ENCODE assay signal across 13 cellular contexts in the genomic region with DNA sequence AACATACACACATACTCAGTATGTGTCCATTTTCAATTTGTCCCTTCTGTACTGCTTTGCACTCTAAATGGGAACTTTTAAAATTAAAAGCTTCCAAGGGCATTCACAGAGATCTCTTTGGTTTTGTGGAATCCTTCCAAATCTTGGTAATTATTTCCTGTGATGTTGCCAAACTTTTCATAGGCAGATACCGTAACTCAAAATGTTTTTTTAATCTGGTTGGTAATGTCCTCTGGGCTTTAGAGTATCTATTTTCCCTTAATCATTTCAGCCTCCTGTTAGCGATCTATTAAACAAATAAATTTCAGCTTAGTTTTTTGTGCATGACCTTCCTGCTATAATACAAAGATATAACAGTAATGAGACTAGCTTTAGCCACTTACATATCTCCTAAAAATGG.
"Had no signal": no experiment of that assay in that cellular context is flagged by ENCODE, and none has a peak within 500 bp of the region (broad histone marks: within the 10 kb centered on the region; RNA-seq: fewer than 3 reads in every experiment).

No MANE protein-coding gene starts in this region.

- H3K4me1 Mint-ChIP-seq: memory B cell had no signal

- ATAC-seq: activated naive CD4-positive, alpha-beta T cell treated with anti-CD3 and anti-CD28 coated beads, Interleukin-2, amount 50 U/mL, for 72 hours; activated T-cell treated with anti-CD3 and anti-CD28 coated beads, Interleukin-2, amount 50 U/mL, for 4 hours; left lobe of liver; stimulated activated naive CD8-positive, alpha-beta T cell treated with anti-CD3 and anti-CD28 coated beads, Interleukin-15, Interleukin-2, amounts not matched to agents 100 U/mL and 50 U/mL, for 24 hours had no signal

- H3K27ac Mint-ChIP-seq: activated CD4-positive, alpha-beta memory T cell treated with anti-CD3 and anti-CD28 coated beads for 36 hours; activated naive CD4-positive, alpha-beta T cell treated with anti-CD3 and anti-CD28 coated beads, Interleukin-2, amount 50 U/mL, for 72 hours; memory B cell; nephron progenitor cell had no signal

- H3K27ac ChIP-seq: brain microvascular endothelial cell had no signal

- H3K36me3 Mint-ChIP-seq: activated CD4-positive, alpha-beta memory T cell treated with anti-CD3 and anti-CD28 coated beads for 36 hours; activated naive CD4-positive, alpha-beta T cell treated with anti-CD3 and anti-CD28 coated beads, Interleukin-2, amount 50 U/mL, for 72 hours; memory B cell had no signal

- H3K27me3 ChIP-seq: brain microvascular endothelial cell had no signal

- H3K4me3 Mint-ChIP-seq: activated CD4-positive, alpha-beta memory T cell treated with anti-CD3 and anti-CD28 coated beads for 36 hours; activated T-cell treated with anti-CD3 and anti-CD28 coated beads, Interleukin-2, amount 50 U/mL, for 4 hours; memory B cell; nephron progenitor cell had no signal

- H3K9me3 Mint-ChIP-seq: activated CD4-positive, alpha-beta memory T cell treated with anti-CD3 and anti-CD28 coated beads for 36 hours; activated naive CD4-positive, alpha-beta T cell treated with anti-CD3 and anti-CD28 coated beads, Interleukin-2, amount 50 U/mL, for 72 hours; activated T-cell treated with anti-CD3 and anti-CD28 coated beads, Interleukin-2, amount 50 U/mL, for 4 hours; memory B cell had no signal

- DNase-seq: activated CD4-positive, alpha-beta memory T cell treated with anti-CD3 and anti-CD28 coated beads for 36 hours; activated CD4-positive, alpha-beta T cell treated with anti-CD3 and anti-CD28 coated beads for 1 hour; activated effector memory CD4-positive, alpha-beta T cell treated with anti-CD3 and anti-CD28 coated beads, Interleukin-2, amount 50 U/mL, for 16 hours; activated T-cell treated with anti-CD3 and anti-CD28 coated beads, Interleukin-2, amount 50 U/mL, for 4 hours; amygdala; brain microvascular endothelial cell; nephron progenitor cell; stimulated activated CD4-positive, alpha-beta T cell treated with anti-CD3 and anti-CD28 coated beads, Interleukin-2, amount 100 ng/mL, for 48 hours; stimulated activated CD8-positive, alpha-beta memory T cell treated with anti-CD3 and anti-CD28 coated beads, Interleukin-4, amount 100 ng/mL, for 48 hours; stimulated activated naive CD8-positive, alpha-beta T cell treated with anti-CD3 and anti-CD28 coated beads, Interleukin-15, Interleukin-2, amounts not matched to agents 100 U/mL and 50 U/mL, for 24 hours had no signal
